1 cellular context compared by ENCODE assay signal in genomic region chr9:113588936-113589335, GRCh38.
TF ChIP-seq lines count a peak whose summit lies in the region.

No MANE protein-coding gene starts in this region.

TF ChIP-seq in SK-N-SH, 30 proteins besides CTCF, POLR2A, EP300 and RAD21 (continued from another document):
- TF ChIP-seq USF1 (IDR thresholded peaks at IDR 0.05; ENCODE audit: borderline replicate concordance, low read depth) (no peak), MXI1 (IDR thresholded peaks at IDR 0.05; ENCODE audit: low read depth, low read length) (no peak), NRF1 (IDR thresholded peaks at IDR 0.05; ENCODE audit: low read depth, low read length) (no peak), NFIC (IDR thresholded peaks at IDR 0.05; ENCODE audit: borderline replicate concordance) (no peak), ZBTB33 (IDR thresholded peaks at IDR 0.05; ENCODE audit: borderline replicate concordance, low read depth) (no peak), PBX3 (IDR thresholded peaks at IDR 0.05) (no peak), JUND (IDR thresholded peaks at IDR 0.05) (no peak), RFX5 (IDR thresholded peaks at IDR 0.05; ENCODE audit: low read length) (no peak), SIN3A (IDR thresholded peaks at IDR 0.05; ENCODE audit: borderline replicate concordance, low read depth, low read length) (no peak), TAF1 (IDR thresholded peaks at IDR 0.05; ENCODE audit: borderline replicate concordance, low read depth, low read length) (no peak)
- TF ChIP-seq, protein P1, sequence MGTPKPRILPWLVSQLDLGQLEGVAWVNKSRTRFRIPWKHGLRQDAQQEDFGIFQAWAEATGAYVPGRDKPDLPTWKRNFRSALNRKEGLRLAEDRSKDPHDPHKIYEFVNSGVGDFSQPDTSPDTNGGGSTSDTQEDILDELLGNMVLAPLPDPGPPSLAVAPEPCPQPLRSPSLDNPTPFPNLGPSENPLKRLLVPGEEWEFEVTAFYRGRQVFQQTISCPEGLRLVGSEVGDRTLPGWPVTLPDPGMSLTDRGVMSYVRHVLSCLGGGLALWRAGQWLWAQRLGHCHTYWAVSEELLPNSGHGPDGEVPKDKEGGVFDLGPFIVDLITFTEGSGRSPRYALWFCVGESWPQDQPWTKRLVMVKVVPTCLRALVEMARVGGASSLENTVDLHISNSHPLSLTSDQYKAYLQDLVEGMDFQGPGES (IDR thresholded peaks at IDR 0.05; ENCODE audit: low read depth, low read length) = no peak
